8 cellular contexts compared by ENCODE assay signal in the genomic region with DNA sequence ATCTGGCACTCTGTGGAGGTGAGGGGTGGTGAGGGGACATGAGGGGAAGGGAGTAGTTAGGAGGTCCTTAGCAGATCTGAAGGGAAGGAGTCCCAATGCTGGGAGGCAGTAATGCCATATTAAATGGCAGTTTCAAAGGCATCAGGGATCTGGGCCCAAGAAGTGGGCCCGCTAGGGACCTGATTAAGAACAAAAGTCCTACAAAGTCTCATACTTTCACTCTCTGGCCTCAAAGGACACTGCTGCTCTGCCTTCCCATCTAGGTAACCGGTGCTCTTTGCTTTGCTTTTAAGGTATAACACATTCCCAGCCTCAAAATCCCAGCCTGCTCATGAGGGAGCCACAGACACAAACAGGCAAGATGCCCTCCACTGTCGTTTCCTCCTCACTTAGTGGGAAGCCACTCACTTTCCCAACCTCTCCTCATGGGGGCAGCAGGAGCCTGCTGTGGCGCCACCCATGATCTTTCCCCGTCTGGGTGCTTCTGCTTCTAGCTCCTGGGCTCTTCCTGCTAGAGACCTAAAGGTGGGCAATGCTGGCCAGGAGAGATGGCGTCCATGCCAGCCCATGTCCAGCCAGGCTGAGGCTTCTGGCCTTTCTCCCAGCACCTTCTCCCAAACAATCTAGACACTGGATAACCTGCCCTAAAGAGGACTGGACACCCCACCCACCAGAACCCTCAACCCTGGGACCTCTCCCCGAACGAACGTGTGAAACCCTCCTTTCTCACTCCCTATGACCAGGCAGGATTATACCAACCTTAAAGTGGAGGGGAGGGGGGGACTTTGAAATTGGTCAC.
DNase-seq lines count a peak whose midpoint lies in the region; ATAC-seq lines count a peak whose summit lies in the region.

No MANE protein-coding gene starts in this region.

- DNase-seq in activated CD8-positive, alpha-beta memory T cell treated with anti-CD3 and anti-CD28 coated beads for 24 hours: peak; percentile 70
- no peak for DNase-seq in activated CD8-positive, alpha-beta memory T cell treated with anti-CD3 and anti-CD28 coated beads, Interleukin-2, amount 50 U/mL, for 4 hours
- peak; percentile 61 for DNase-seq in HuH-7 (ENCODE audit: low spot score)
- peak; percentile 73 for DNase-seq in RKO (ENCODE audit: low spot score)
- DNase-seq in brain pericyte (ENCODE audit: low read depth, low spot score): peak; percentile 6
- peak; percentile 92 for DNase-seq in islet precursor cell
- peak; percentile 25 to 31 for DNase-seq in stimulated activated CD4-positive, alpha-beta T cell treated with anti-CD3 and anti-CD28 coated beads, Interleukin-2, amount 100 ng/mL, for 48 hours

- ATAC-seq in GM21717 (IDR thresholded peaks at IDR 0.05; ENCODE audit: unreplicated experiment): peak; percentile 84
